18 cellular contexts compared by ENCODE assay signal in the genomic region with DNA sequence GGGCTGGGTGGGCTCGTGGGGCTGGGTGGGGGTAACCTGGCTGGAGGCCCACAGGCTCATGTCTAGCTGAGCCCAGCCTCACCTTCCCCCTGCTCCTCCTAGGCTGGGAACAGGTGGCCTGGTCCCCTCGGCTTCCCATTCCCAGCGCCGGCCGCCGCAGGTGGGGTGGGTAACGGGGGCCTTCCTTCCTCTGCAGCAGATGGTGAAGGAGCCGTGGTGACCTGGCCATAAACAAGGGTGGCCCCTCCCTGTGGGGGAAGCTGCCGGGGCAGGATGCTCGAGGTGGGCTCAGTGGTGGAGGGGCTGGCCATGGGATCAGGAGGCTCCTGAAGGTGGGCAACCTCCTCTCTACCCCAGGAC. TPM values are rescaled to one million over a fixed set of nuclear protein-coding genes. Genes with fewer than 3 reads are reported as not detected.
DNase-seq lines count a peak whose midpoint lies in the region; ATAC-seq and TF ChIP-seq lines count a peak whose summit lies in the region.
"Had no signal": no experiment of that assay in that cellular context is flagged by ENCODE, and none has a peak within 500 bp of the region (broad histone marks: within the 10 kb centered on the region; RNA-seq: fewer than 3 reads in every experiment).

No MANE protein-coding gene starts in this region.

- H3K4me1 ChIP-seq in right cardiac atrium (ENCODE audit: control insufficient read depth, insufficient read depth, low read length) (no peaks in the 10 kb centered on the region), vagina (peaks cover 88% of the 10 kb centered on the region)

- no peaks in the 10 kb centered on the region for H3K36me3 Mint-ChIP-seq in dendritic cell treated with granulocyte-macrophage colony-stimulating factor and Interleukin-4, amounts not matched to agents 40 ng/mL and 50 ng/mL, for 4 days (ENCODE audit: low read depth)
- H3K36me3 Mint-ChIP-seq in nephron progenitor cell (ENCODE audit: low read depth), result no peaks in the 10 kb centered on the region

- no peak for TF ChIP-seq POLR2A in vagina (IDR thresholded peaks at IDR 0.05)

- TF ChIP-seq CTCF in nephron progenitor cell (IDR thresholded peaks at IDR 0.05), result no peak
- no peak for TF ChIP-seq CTCF in vagina (IDR thresholded peaks at IDR 0.05)

- H3K4me3 Mint-ChIP-seq in dendritic cell treated with granulocyte-macrophage colony-stimulating factor and Interleukin-4, amounts not matched to agents 40 ng/mL and 50 ng/mL, for 4 days, result no peak overlapping the region
- no peak overlapping the region for H3K4me3 Mint-ChIP-seq in nephron progenitor cell

- 78% methylated on average over 10 of the region's 10 CpGs for WGBS in right cardiac atrium

- peaks cover 52% of the 10 kb centered on the region for H3K27me3 Mint-ChIP-seq in dendritic cell treated with granulocyte-macrophage colony-stimulating factor and Interleukin-4, amounts not matched to agents 40 ng/mL and 50 ng/mL, for 4 days
- peaks cover 6% of the 10 kb centered on the region for H3K27me3 Mint-ChIP-seq in nephron progenitor cell (ENCODE audit: low read depth, poor library complexity)

- peaks cover 66% of the 10 kb centered on the region for H3K4me1 Mint-ChIP-seq in dendritic cell treated with granulocyte-macrophage colony-stimulating factor and Interleukin-4, amounts not matched to agents 40 ng/mL and 50 ng/mL, for 4 days (ENCODE audit: low read depth)
- H3K4me1 Mint-ChIP-seq in nephron progenitor cell, result peaks cover 51% of the 10 kb centered on the region

- ATAC-seq in right cardiac atrium, result no peak
- ATAC-seq in GM19023 (IDR thresholded peaks at IDR 0.05; ENCODE audit: unreplicated experiment), result no peak
- ATAC-seq: GM12878 had no signal

- no peak overlapping the region for H3K27ac ChIP-seq in right cardiac atrium (ENCODE audit: low read length)
- H3K27ac ChIP-seq in vagina, result peak overlapping the region; percentile 8
- H3K27ac ChIP-seq: PC-9, SK-N-MC had no signal

- no peaks in the 10 kb centered on the region for H3K9me3 Mint-ChIP-seq in dendritic cell treated with granulocyte-macrophage colony-stimulating factor and Interleukin-4, amounts not matched to agents 40 ng/mL and 50 ng/mL, for 4 days
- H3K9me3 Mint-ChIP-seq in nephron progenitor cell, result no peaks in the 10 kb centered on the region

- H3K9me3 ChIP-seq in right cardiac atrium (ENCODE audit: control insufficient read depth, low read length) (no peaks in the 10 kb centered on the region), vagina (no peaks in the 10 kb centered on the region)
- H3K9me3 ChIP-seq: BE2C had no signal

- H3K27me3 ChIP-seq in right cardiac atrium (ENCODE audit: control insufficient read depth, insufficient read depth) (no peaks in the 10 kb centered on the region), vagina (no peaks in the 10 kb centered on the region)
- H3K27me3 ChIP-seq: BE2C had no signal

- DNase-seq in right cardiac atrium (peak in 2 of 3 donors; percentile 30 to 64), cardiac septum (ENCODE audit: low spot score) (no peak), nephron progenitor cell (peak; percentile 15), vagina (ENCODE audit: extremely low spot score in 2 of 2) (no peak)
- DNase-seq in activated CD4-positive, alpha-beta T cell treated with anti-CD3 and anti-CD28 coated beads, Interleukin-2, amount 50 U/mL, for 4 hours, result no peak
- no peak for DNase-seq in stimulated activated CD4-positive, alpha-beta T cell treated with anti-CD3 and anti-CD28 coated beads, Interleukin-4, amount 100 ng/mL, for 4 hours
- DNase-seq: 8988T, BE2C, GDM1, NCI-H1417 treated with DMSO at 0.1 percent for 48 hours, NCI-H2029 treated with DMSO at 0.1 percent for 48 hours, NCI-H510A treated with DMSO at 0.1 percent for 48 hours, NCI-H82, PC-9 had no signal

- peak overlapping the region; percentile 72 for H3K27ac Mint-ChIP-seq in dendritic cell treated with granulocyte-macrophage colony-stimulating factor and Interleukin-4, amounts not matched to agents 40 ng/mL and 50 ng/mL, for 4 days
- H3K27ac Mint-ChIP-seq in nephron progenitor cell, result no peak overlapping the region

- H3K36me3 ChIP-seq in vagina, result no peaks in the 10 kb centered on the region
- H3K36me3 ChIP-seq: BE2C had no signal

- H3K4me3 ChIP-seq in right cardiac atrium (ENCODE audit: low read length) (no peak overlapping the region), vagina (no peak overlapping the region)
- H3K4me3 ChIP-seq: GM12878, PC-9, SK-N-MC had no signal

- intact Hi-C loops in right cardiac atrium (cut with DNase I) (no loop called here), cardiac septum (cut with DNase I) (no loop called here), vagina (cut with DNase I) (no loop called here)
- intact Hi-C loops in dendritic cell treated with granulocyte-macrophage colony-stimulating factor and Interleukin-4, amounts not matched to agents 40 ng/mL and 50 ng/mL, for 4 days (cut with micrococcal nuclease), result no loop called here

RNA-seq across cellular contexts. Expression of a gene that starts 41.0 kb away (rescaled TPM):
- 100 to 1,000 TPM in 1 of 4 donors, 10 to 100 TPM in 3; 73.3 to 148 (median 83.0) TPM for total RNA-seq in right cardiac atrium
- 113 TPM for polyA plus RNA-seq in right cardiac atrium
- 85.3 TPM for total RNA-seq in cardiac septum
- 272 TPM for total RNA-seq in vagina

Comparison
In these comparisons a context has a peak if more than half of its experiments do, and no peak if none do; other contexts are left out.
1. DNase-seq: peak in right cardiac atrium (2 of 3) and nephron progenitor cell (single experiment); none in cardiac septum (single experiment), vagina (0 of 2), activated CD4-positive, alpha-beta T cell treated with anti-CD3 and anti-CD28 coated beads, Interleukin-2, amount 50 U/mL, for 4 hours (0 of 2) and stimulated activated CD4-positive, alpha-beta T cell treated with anti-CD3 and anti-CD28 coated beads, Interleukin-4, amount 100 ng/mL, for 4 hours (0 of 2).